ENCODE assay signal across 11 cellular contexts in genomic region chr15:79218588-79219200, GRCh38.
DNase-seq lines count a peak whose midpoint lies in the region; ATAC-seq, FAIRE-seq and TF ChIP-seq lines count a peak whose summit lies in the region.
"Had no signal": no experiment of that assay in that cellular context is flagged by ENCODE, and none has a peak within 500 bp of the region (broad histone marks: within the 10 kb centered on the region; RNA-seq: fewer than 3 reads in every experiment).

No MANE protein-coding gene starts in this region.

- intact Hi-C loops in thyroid gland (cut with DNase I): no loop called here

- TF ChIP-seq EP300 in A549 (IDR thresholded peaks at IDR 0.05): no peak

- H3K9me2 ChIP-seq in GM23248 (ENCODE audit: insufficient read depth): no peaks in the 10 kb centered on the region

- H3K4me2 ChIP-seq in A549 (no peak overlapping the region), GM23248 (ENCODE audit: unreplicated experiment) (no peak overlapping the region)

- H3K27ac Mint-ChIP-seq in glutamatergic neuron (ENCODE audit: unreplicated experiment): no peak overlapping the region
- H3K27ac Mint-ChIP-seq: CD8-positive, alpha-beta T cell had no signal

- POLR2A ChIA-PET in A549 (lab: Yijun Ruan, JAX): no interaction called here

- TF ChIP-seq POLR2A in A549 (IDR thresholded peaks at IDR 0.05; ENCODE audit: low read length): no peak
- no peak for TF ChIP-seq POLR2A in thyroid gland (IDR thresholded peaks at IDR 0.05)

- FAIRE-seq in A549 (lab: Jason Lieb, UNC): peak; percentile 76

- H3K36me3 Mint-ChIP-seq in glutamatergic neuron (ENCODE audit: unreplicated experiment): no peaks in the 10 kb centered on the region
- H3K36me3 Mint-ChIP-seq: CD8-positive, alpha-beta T cell had no signal

- H3K9me3 Mint-ChIP-seq in glutamatergic neuron (ENCODE audit: unreplicated experiment): peaks cover 3% of the 10 kb centered on the region

- DNase-seq in A549 (ENCODE audit: low read depth in 1 of 2, low spot score in 1 of 2): peak; percentile 40
- peak; percentile 49 for DNase-seq in GM23248
- no peak for DNase-seq in glutamatergic neuron
- DNase-seq in thyroid gland: no peak
- no peak for DNase-seq in activated CD4-positive, alpha-beta T cell treated with anti-CD3 and anti-CD28 coated beads, Interleukin-2, amount 50 U/mL, for 4 hours
- DNase-seq: body of pancreas; CD8-positive, alpha-beta T cell; KBM-7 had no signal

- no peak overlapping the region for H2AFZ ChIP-seq in GM23248

- H3K4me3 ChIP-seq in A549 (no peak overlapping the region), GM23248 (no peak overlapping the region), thyroid gland (replicated peaks in 1 of 3) (no peak overlapping the region)
- H3K4me3 ChIP-seq: body of pancreas had no signal

- no peaks in the 10 kb centered on the region for H3K36me3 ChIP-seq in GM23248 (ENCODE audit: low read depth)
- H3K36me3 ChIP-seq in thyroid gland: no peaks in the 10 kb centered on the region

- H3K27ac ChIP-seq in A549 (no peak overlapping the region), GM23248 (no peak overlapping the region), thyroid gland (no peak overlapping the region)
- H3K27ac ChIP-seq: body of pancreas had no signal

- H3K27me3 Mint-ChIP-seq in glutamatergic neuron (ENCODE audit: unreplicated experiment): no peaks in the 10 kb centered on the region

- WGBS in A549 (ENCODE audit: missing lambda C conversion rate): 8% methylated on average over 5 of the region's 5 CpGs
- WGBS in GM23248 (ENCODE audit: low coverage in 1 of 2, low lambda C conversion rate in 2 of 2, missing lambda C conversion rate in 2 of 2), 2 experiments: 11 to 15% methylated on average over 5 of the region's 5 CpGs
- 58 to 62% methylated on average over 5 of the region's 5 CpGs for WGBS in thyroid gland, 2 donors

- in situ Hi-C loops in GM23248 (cut with MboI): no loop called here

- CTCF ChIA-PET in A549 (lab: Yijun Ruan, JAX): interaction anchor here (1.2 to 3.5 kb wide), 4 partner anchors 9 to 190 kb away, joined by 3 to 15 read pairs (median 7); no protein-coding TSS in a partner anchor

- H3K9ac ChIP-seq in GM23248: no peak overlapping the region

- no peaks in the 10 kb centered on the region for H3F3A ChIP-seq in GM23248 (ENCODE audit: insufficient read depth)

- peaks cover 13% of the 10 kb centered on the region for H3K9me3 ChIP-seq in A549
- H3K9me3 ChIP-seq in GM23248 (ENCODE audit: low read depth): no peaks in the 10 kb centered on the region
- H3K9me3 ChIP-seq in thyroid gland: no peaks in the 10 kb centered on the region
- H3K9me3 ChIP-seq: body of pancreas had no signal

- H3K79me2 ChIP-seq in GM23248 (ENCODE audit: insufficient read depth): no peaks in the 10 kb centered on the region

- H3K4me1 ChIP-seq in A549: no peaks in the 10 kb centered on the region
- H3K4me1 ChIP-seq in GM23248 (ENCODE audit: insufficient read depth): no peaks in the 10 kb centered on the region
- no peaks in the 10 kb centered on the region for H3K4me1 ChIP-seq in thyroid gland
- H3K4me1 ChIP-seq: body of pancreas had no signal

- no peak overlapping the region for H3K4me3 Mint-ChIP-seq in glutamatergic neuron (ENCODE audit: unreplicated experiment)
- H3K4me3 Mint-ChIP-seq: CD8-positive, alpha-beta T cell had no signal

- H3K27me3 ChIP-seq in GM23248 (replicated peaks; ENCODE audit: insufficient read depth) (peaks cover 8% of the 10 kb centered on the region), thyroid gland (no peaks in the 10 kb centered on the region)
- H3K27me3 ChIP-seq: body of pancreas had no signal

- no peaks in the 10 kb centered on the region for H4K20me1 ChIP-seq in GM23248 (ENCODE audit: insufficient read depth)

- no peak; the same call in 2 of the 3 replicates for TF ChIP-seq CTCF in A549 (IDR thresholded peaks at IDR 0.05)
- peak; percentile 82 for TF ChIP-seq CTCF in glutamatergic neuron (IDR thresholded peaks at IDR 0.05; ENCODE audit: partially characterized antibody, unreplicated experiment)
- peak in 1 of 6 experiments; percentile 10 for TF ChIP-seq CTCF in thyroid gland (IDR thresholded peaks at IDR 0.05)

- H3K4me1 Mint-ChIP-seq in glutamatergic neuron (ENCODE audit: low read depth, unreplicated experiment): peaks cover 1% of the 10 kb centered on the region

- TF ChIP-seq RAD21 in A549 (conservative IDR thresholded peaks at IDR 0.05 in 1 of 2, IDR thresholded peaks at IDR 0.05 in 1 of 2): 0 out of 5 replicates have a peak, but pooled peaks of 1 of the 2 experiments have one; percentile 6

- ATAC-seq in A549: peak; percentile 44 to 77; a peak in 3 of 6 replicates
- ATAC-seq in SK-N-SH treated with all-trans-retinoic acid at 6 μM for 48 hours: peak; percentile 40; the same call in 1 of the 3 replicates
- ATAC-seq in HG03432 (IDR thresholded peaks at IDR 0.05; ENCODE audit: unreplicated experiment): no peak
- ATAC-seq in GM18502 (IDR thresholded peaks at IDR 0.05; ENCODE audit: poor library complexity, unreplicated experiment): no peak
- ATAC-seq: body of pancreas; CD8-positive, alpha-beta T cell had no signal

TF ChIP-seq in A549, 52 proteins besides CTCF, POLR2A, EP300 and RAD21:
- TF ChIP-seq ZC3H11A (IDR thresholded peaks at IDR 0.05) (no peak), FOSB (CRISPR knock-in tag; IDR thresholded peaks at IDR 0.05) (no peak), KDM1A (IDR thresholded peaks at IDR 0.05; ENCODE audit: low read depth) (no peak), ELK1 (IDR thresholded peaks at IDR 0.05; ENCODE audit: low read depth, low read length) (no peak), ZFP36 (IDR thresholded peaks at IDR 0.05; ENCODE audit: borderline replicate concordance, partially characterized antibody) (no peak), ZSCAN20 (CRISPR knock-in tag; IDR thresholded peaks at IDR 0.05) (no peak)
- TF ChIP-seq, protein P1, sequence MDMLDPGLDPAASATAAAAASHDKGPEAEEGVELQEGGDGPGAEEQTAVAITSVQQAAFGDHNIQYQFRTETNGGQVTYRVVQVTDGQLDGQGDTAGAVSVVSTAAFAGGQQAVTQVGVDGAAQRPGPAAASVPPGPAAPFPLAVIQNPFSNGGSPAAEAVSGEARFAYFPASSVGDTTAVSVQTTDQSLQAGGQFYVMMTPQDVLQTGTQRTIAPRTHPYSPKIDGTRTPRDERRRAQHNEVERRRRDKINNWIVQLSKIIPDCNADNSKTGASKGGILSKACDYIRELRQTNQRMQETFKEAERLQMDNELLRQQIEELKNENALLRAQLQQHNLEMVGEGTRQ (IDR thresholded peaks at IDR 0.05): no peak
- TF ChIP-seq, protein P2, sequence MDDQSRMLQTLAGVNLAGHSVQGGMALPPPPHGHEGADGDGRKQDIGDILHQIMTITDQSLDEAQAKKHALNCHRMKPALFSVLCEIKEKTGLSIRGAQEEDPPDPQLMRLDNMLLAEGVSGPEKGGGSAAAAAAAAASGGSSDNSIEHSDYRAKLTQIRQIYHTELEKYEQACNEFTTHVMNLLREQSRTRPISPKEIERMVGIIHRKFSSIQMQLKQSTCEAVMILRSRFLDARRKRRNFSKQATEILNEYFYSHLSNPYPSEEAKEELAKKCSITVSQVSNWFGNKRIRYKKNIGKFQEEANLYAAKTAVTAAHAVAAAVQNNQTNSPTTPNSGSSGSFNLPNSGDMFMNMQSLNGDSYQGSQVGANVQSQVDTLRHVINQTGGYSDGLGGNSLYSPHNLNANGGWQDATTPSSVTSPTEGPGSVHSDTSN (IDR thresholded peaks at IDR 0.05): no peak

TF ChIP-seq in SK-N-SH treated with all-trans-retinoic acid at 6 μM for 48 hours, 23 proteins besides CTCF, POLR2A, EP300 and RAD21 (continues in another document):
- TF ChIP-seq, protein P3, sequence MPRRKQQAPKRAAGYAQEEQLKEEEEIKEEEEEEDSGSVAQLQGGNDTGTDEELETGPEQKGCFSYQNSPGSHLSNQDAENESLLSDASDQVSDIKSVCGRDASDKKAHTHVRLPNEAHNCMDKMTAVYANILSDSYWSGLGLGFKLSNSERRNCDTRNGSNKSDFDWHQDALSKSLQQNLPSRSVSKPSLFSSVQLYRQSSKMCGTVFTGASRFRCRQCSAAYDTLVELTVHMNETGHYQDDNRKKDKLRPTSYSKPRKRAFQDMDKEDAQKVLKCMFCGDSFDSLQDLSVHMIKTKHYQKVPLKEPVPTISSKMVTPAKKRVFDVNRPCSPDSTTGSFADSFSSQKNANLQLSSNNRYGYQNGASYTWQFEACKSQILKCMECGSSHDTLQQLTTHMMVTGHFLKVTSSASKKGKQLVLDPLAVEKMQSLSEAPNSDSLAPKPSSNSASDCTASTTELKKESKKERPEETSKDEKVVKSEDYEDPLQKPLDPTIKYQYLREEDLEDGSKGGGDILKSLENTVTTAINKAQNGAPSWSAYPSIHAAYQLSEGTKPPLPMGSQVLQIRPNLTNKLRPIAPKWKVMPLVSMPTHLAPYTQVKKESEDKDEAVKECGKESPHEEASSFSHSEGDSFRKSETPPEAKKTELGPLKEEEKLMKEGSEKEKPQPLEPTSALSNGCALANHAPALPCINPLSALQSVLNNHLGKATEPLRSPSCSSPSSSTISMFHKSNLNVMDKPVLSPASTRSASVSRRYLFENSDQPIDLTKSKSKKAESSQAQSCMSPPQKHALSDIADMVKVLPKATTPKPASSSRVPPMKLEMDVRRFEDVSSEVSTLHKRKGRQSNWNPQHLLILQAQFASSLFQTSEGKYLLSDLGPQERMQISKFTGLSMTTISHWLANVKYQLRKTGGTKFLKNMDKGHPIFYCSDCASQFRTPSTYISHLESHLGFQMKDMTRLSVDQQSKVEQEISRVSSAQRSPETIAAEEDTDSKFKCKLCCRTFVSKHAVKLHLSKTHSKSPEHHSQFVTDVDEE (CRISPR knock-in tag; IDR thresholded peaks at IDR 0.05): no peak
- TF ChIP-seq ZNF8 (CRISPR knock-in tag; IDR thresholded peaks at IDR 0.05): no peak
- no peak for TF ChIP-seq ISL1 (CRISPR knock-in tag; IDR thresholded peaks at IDR 0.05)
- TF ChIP-seq OSR1 (CRISPR knock-in tag; IDR thresholded peaks at IDR 0.05): no peak
- TF ChIP-seq CSDC2 (CRISPR knock-in tag; IDR thresholded peaks at IDR 0.05): no peak
- TF ChIP-seq ESRRG (CRISPR knock-in tag; IDR thresholded peaks at IDR 0.05): no peak
- TF ChIP-seq CREB5 (CRISPR knock-in tag; IDR thresholded peaks at IDR 0.05; ENCODE audit: low read depth): no peak
- TF ChIP-seq PPARA (CRISPR knock-in tag; IDR thresholded peaks at IDR 0.05; ENCODE audit: borderline replicate concordance): no peak
- TF ChIP-seq TOX (CRISPR knock-in tag; IDR thresholded peaks at IDR 0.05; ENCODE audit: borderline replicate concordance): no peak
- no peak for TF ChIP-seq ZNF565 (CRISPR knock-in tag; conservative IDR thresholded peaks at IDR 0.05; ENCODE audit: low read depth)

Comparison
In these comparisons a context has a peak if more than half of its experiments do, and no peak if none do; other contexts are left out.
1. ATAC-seq: peak in A549 (2 of 2) and SK-N-SH treated with all-trans-retinoic acid at 6 μM for 48 hours (single experiment); none in HG03432 (single experiment) and GM18502 (single experiment).
2. DNase-seq: peak in A549 (2 of 2) and GM23248 (single experiment); none in glutamatergic neuron (single experiment), thyroid gland (0 of 2) and activated CD4-positive, alpha-beta T cell treated with anti-CD3 and anti-CD28 coated beads, Interleukin-2, amount 50 U/mL, for 4 hours (0 of 2).